ENCODE assay signal across 8 cellular contexts in the genomic region with DNA sequence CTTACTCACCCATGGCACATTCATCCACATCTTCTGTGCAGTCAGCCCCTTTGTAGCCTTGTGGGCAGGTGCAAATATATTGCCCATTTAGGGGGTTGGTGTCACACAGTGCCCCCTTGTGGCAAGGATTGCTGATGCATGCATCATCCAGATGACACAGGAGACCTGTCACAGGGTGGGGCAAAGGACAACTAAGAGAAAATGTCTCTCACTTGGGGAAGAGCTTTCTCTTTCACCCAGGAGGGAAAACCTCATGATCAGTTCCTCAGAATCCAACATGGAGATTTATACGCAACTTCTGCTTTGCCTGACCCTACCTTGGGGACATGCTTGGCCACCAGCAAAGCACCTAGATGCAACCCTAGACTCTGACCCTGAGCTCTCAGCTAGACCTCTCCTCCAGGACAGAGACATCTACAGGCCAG.
DNase-seq lines count a peak whose midpoint lies in the region; ATAC-seq and TF ChIP-seq lines count a peak whose summit lies in the region.

No MANE protein-coding gene starts in this region.

- DNase-seq in GM03348 (ENCODE audit: low spot score) (peak; percentile 29), LoVo (ENCODE audit: low spot score) (peak; percentile 59), activated B cell treated with CpG ODN at 0.5 μM for 24 hours (peak; percentile 53), lower lobe of right lung (peak; percentile 73)
- peak; percentile 58 to 64 for DNase-seq in central memory CD8-positive, alpha-beta T cell (ENCODE audit: low spot score in 2 of 2)
- peak; percentile 52 to 70 for DNase-seq in stimulated activated CD8-positive, alpha-beta memory T cell treated with anti-CD3 and anti-CD28 coated beads, Interleukin-4, amount 100 ng/mL, for 4 hours (ENCODE audit: low read depth in 2 of 2, low spot score in 1 of 2)

- H3K4me3 Mint-ChIP-seq in activated B cell treated with CpG ODN at 0.5 μM for 24 hours, result no peak overlapping the region
- no peak overlapping the region for H3K4me3 Mint-ChIP-seq in central memory CD8-positive, alpha-beta T cell

- POLR2A ChIA-PET in activated B cell treated with CpG ODN at 0.5 μM for 24 hours (lab: Charles Lee), result no interaction called here

- peaks cover 10% of the 10 kb centered on the region for H3K4me1 ChIP-seq in lower lobe of right lung

- no peaks in the 10 kb centered on the region for H3K9me3 ChIP-seq in lower lobe of right lung

- H3K4me1 Mint-ChIP-seq in activated B cell treated with CpG ODN at 0.5 μM for 24 hours, result peaks cover 8% of the 10 kb centered on the region
- H3K4me1 Mint-ChIP-seq in central memory CD8-positive, alpha-beta T cell, result peaks cover 13% of the 10 kb centered on the region

- intact Hi-C loops in activated B cell treated with CpG ODN at 0.5 μM for 24 hours (cut with micrococcal nuclease), result loop anchor here (1.0 to 2.0 kb wide), 2 partner anchors 19 to 179 kb away; no protein-coding TSS in a partner anchor
- intact Hi-C loops in lower lobe of right lung (cut with DNase I), result no loop called here

- H3K27me3 ChIP-seq in lower lobe of right lung (ENCODE audit: low read depth), result no peaks in the 10 kb centered on the region

- H3K27ac ChIP-seq in lower lobe of right lung, result no peak overlapping the region

- CTCF ChIA-PET in activated B cell treated with CpG ODN at 0.5 μM for 24 hours (lab: Charles Lee), result interaction anchor here (0.7 to 2.0 kb wide), 10 partner anchors 11 to 208 kb away, joined by 3 to 5 read pairs (median 4); partner anchors contain the start of gene SEC22B

- H3K27ac Mint-ChIP-seq in activated B cell treated with CpG ODN at 0.5 μM for 24 hours, result peak overlapping the region; percentile 36
- H3K27ac Mint-ChIP-seq in central memory CD8-positive, alpha-beta T cell (ENCODE audit: low read depth), result peak overlapping the region; percentile 71

- TF ChIP-seq CTCF in activated B cell treated with CpG ODN at 0.5 μM for 24 hours (IDR thresholded peaks at IDR 0.05), result no peak
- peak; percentile 79 for TF ChIP-seq CTCF in lower lobe of right lung (IDR thresholded peaks at IDR 0.05)

- H3K36me3 ChIP-seq in lower lobe of right lung, result peaks cover 80% of the 10 kb centered on the region

- H3K27me3 Mint-ChIP-seq in activated B cell treated with CpG ODN at 0.5 μM for 24 hours, result no peaks in the 10 kb centered on the region
- no peaks in the 10 kb centered on the region for H3K27me3 Mint-ChIP-seq in central memory CD8-positive, alpha-beta T cell

- peak; percentile 76 for ATAC-seq in GM21390 (IDR thresholded peaks at IDR 0.05; ENCODE audit: unreplicated experiment)
- ATAC-seq in activated B cell treated with CpG ODN at 0.5 μM for 24 hours (ENCODE audit: low read depth), result peak; percentile 99
- ATAC-seq in central memory CD8-positive, alpha-beta T cell (replicated peaks; ENCODE audit: extremely low read depth, poor library complexity, severe bottlenecking), result peak; percentile 82
- peak; percentile 80 to 90 for ATAC-seq in lower lobe of right lung
- no peak for ATAC-seq in HG03460 (IDR thresholded peaks at IDR 0.05; ENCODE audit: unreplicated experiment)

- H3K36me3 Mint-ChIP-seq in activated B cell treated with CpG ODN at 0.5 μM for 24 hours (ENCODE audit: low read depth), result peaks cover 92% of the 10 kb centered on the region
- peaks cover 26% of the 10 kb centered on the region for H3K36me3 Mint-ChIP-seq in central memory CD8-positive, alpha-beta T cell (ENCODE audit: insufficient read depth)

- no peaks in the 10 kb centered on the region for H3K9me3 Mint-ChIP-seq in activated B cell treated with CpG ODN at 0.5 μM for 24 hours
- no peaks in the 10 kb centered on the region for H3K9me3 Mint-ChIP-seq in central memory CD8-positive, alpha-beta T cell

- H3K4me3 ChIP-seq in lower lobe of right lung, result no peak overlapping the region
